ENCODE assay signal across 15 cellular contexts in the genomic region with DNA sequence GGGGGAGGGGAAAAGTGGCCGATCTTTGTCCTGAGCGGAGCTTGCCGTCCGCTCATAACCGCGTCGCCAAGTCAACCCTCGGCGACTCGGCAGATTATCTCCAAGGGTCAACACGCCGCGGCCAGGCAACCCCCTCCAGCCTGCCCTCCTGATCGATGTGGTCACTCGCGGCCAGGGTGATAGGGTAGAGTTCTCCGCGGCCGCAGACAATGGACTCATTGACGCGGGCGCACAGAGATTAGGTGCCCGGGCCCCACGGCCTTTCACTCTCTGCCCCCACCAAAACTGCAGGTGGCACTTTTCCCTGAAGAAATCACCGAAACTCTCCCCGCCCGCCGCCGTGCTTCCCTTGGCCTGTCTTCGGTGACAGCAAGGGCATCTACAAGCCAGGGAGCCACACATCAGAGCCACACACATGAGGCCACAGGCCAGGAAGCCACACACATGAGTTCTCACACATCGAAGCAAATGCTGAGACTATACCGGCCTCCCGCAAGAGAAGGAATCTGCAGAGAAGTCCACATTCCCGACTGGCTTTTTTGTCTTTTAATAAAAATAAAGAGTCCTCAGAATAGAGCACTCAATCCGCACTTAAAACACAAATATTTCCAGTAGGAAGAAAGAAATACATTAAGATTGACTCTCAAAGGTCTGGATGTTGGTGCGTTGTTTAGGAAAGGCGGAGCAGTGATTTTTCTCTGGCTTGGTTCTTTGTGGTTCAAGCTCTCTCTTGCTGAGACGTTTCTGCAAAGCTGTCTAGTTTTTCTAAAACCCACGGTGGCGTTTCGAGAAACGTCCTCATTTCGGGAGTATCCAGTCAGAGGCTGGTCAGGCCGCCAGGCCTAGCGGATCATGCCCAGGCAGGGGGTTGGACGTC. TPM values are rescaled to one million over a fixed set of nuclear protein-coding genes. Genes with fewer than 3 reads are reported as not detected.
A peak's percentile ranks its signal among the peaks of the same experiment; 100 is the strongest.
DNase-seq lines count a peak whose midpoint lies in the region; ATAC-seq, FAIRE-seq and TF ChIP-seq lines count a peak whose summit lies in the region.
"Had no signal": no experiment of that assay in that cellular context is flagged by ENCODE, and none has a peak within 500 bp of the region (broad histone marks: within the 10 kb centered on the region; RNA-seq: fewer than 3 reads in every experiment).

No MANE protein-coding gene starts in this region.

- H2AFZ ChIP-seq in MM.1S (ENCODE audit: low read length): no peak overlapping the region

- peak overlapping the region; percentile 38 for H3K9ac ChIP-seq in endocrine pancreas (ENCODE audit: control insufficient read depth, insufficient read depth, low read length)
- no peak overlapping the region for H3K9ac ChIP-seq in MM.1S (ENCODE audit: low read length)

- H3K4me3 ChIP-seq in endocrine pancreas (ENCODE audit: control insufficient read depth, insufficient read depth, low read length): peak overlapping the region; percentile 28
- H3K4me3 ChIP-seq in right atrium auricular region: no peak overlapping the region
- no peak overlapping the region for H3K4me3 ChIP-seq in MM.1S (ENCODE audit: low read length)

- H3K4me2 ChIP-seq in MM.1S (ENCODE audit: low read depth, low read length): no peak overlapping the region

- H3K27ac Mint-ChIP-seq in neural crest cell (ENCODE audit: unreplicated experiment): no peak overlapping the region

- no peaks in the 10 kb centered on the region for H3K79me2 ChIP-seq in MM.1S (ENCODE audit: low read length)

- H3K9me3 Mint-ChIP-seq in neural crest cell: no peaks in the 10 kb centered on the region

- peaks cover 2% of the 10 kb centered on the region for H3K36me3 Mint-ChIP-seq in neural crest cell (ENCODE audit: low read depth)

- no peaks in the 10 kb centered on the region for H3K27me3 ChIP-seq in endocrine pancreas (ENCODE audit: control insufficient read depth, insufficient read depth, low read length)
- H3K27me3 ChIP-seq in right atrium auricular region: peaks cover 59 to 74% of the 10 kb centered on the region in 2 donors
- peaks cover 25% of the 10 kb centered on the region for H3K27me3 ChIP-seq in MM.1S (replicated peaks; ENCODE audit: insufficient read depth, low read length)

- DNase-seq in GM12892 (ENCODE audit: insufficient read length): peak; percentile 11
- DNase-seq in HuH-7.5 (ENCODE audit: low spot score): peak; percentile 44
- DNase-seq in neural crest cell (ENCODE audit: low read depth, low spot score): no peak
- DNase-seq in right atrium auricular region (ENCODE audit: low spot score): no peak
- DNase-seq in MM.1S: no peak
- DNase-seq: activated CD4-positive, CD25-positive, alpha-beta regulatory T cell treated with anti-CD3 and anti-CD28 coated beads, Interleukin-2, amount 50 U/mL, for 72 hours; activated gamma-delta T cell treated with Interleukin-2 at 50 U/mL for 16 hours; NCI-H2029; trophoblast cell had no signal

- H3K36me3 ChIP-seq in endocrine pancreas (ENCODE audit: control insufficient read depth, insufficient read depth, low read length): peaks cover 17% of the 10 kb centered on the region
- H3K36me3 ChIP-seq in right atrium auricular region: no peaks in the 10 kb centered on the region
- H3K36me3 ChIP-seq in MM.1S (replicated peaks; ENCODE audit: insufficient read depth, low read length): no peaks in the 10 kb centered on the region

- peak overlapping the region; percentile 47 for H3K4me3 Mint-ChIP-seq in neural crest cell

- H3K27me3 Mint-ChIP-seq in neural crest cell (ENCODE audit: low read depth): peaks cover 99% of the 10 kb centered on the region

- H3F3A ChIP-seq in MM.1S (ENCODE audit: insufficient read depth, low read length): no peaks in the 10 kb centered on the region

- H3K9me2 ChIP-seq in MM.1S (replicated peaks; ENCODE audit: insufficient read depth, low read length): no peaks in the 10 kb centered on the region

- no peak for TF ChIP-seq POLR2A in GM12892 (IDR thresholded peaks at IDR 0.05; ENCODE audit: low read depth, low read length)

- TF ChIP-seq CTCF in neural crest cell (conservative IDR thresholded peaks at IDR 0.05) (no peak), right atrium auricular region (IDR thresholded peaks at IDR 0.05) (no peak), MM.1S (IDR thresholded peaks at IDR 0.05; ENCODE audit: low read length) (no peak)

- H3K9me3 ChIP-seq in endocrine pancreas (ENCODE audit: control insufficient read depth, low read length) (no peaks in the 10 kb centered on the region), right atrium auricular region (no peaks in the 10 kb centered on the region), MM.1S (replicated peaks; ENCODE audit: insufficient read depth, low read length) (no peaks in the 10 kb centered on the region)

- peaks cover 21% of the 10 kb centered on the region for H3K4me1 Mint-ChIP-seq in neural crest cell

- H3K27ac ChIP-seq in right atrium auricular region: no peak overlapping the region
- H3K27ac ChIP-seq in MM.1S (ENCODE audit: low read length): no peak overlapping the region
- H3K27ac ChIP-seq: HL-60 had no signal

- no peak for FAIRE-seq in GM12892 (lab: Jason Lieb, UNC)

- no peaks in the 10 kb centered on the region for H4K20me1 ChIP-seq in MM.1S (ENCODE audit: insufficient read depth, low read length)

- no peaks in the 10 kb centered on the region for H3K4me1 ChIP-seq in endocrine pancreas (ENCODE audit: control insufficient read depth, insufficient read depth, low read length)
- peaks cover 0 to 38% of the 10 kb centered on the region in 2 donors for H3K4me1 ChIP-seq in right atrium auricular region
- H3K4me1 ChIP-seq in MM.1S (ENCODE audit: low read length): no peaks in the 10 kb centered on the region

- no peak for ATAC-seq in GM19395 (IDR thresholded peaks at IDR 0.05; ENCODE audit: unreplicated experiment)
- ATAC-seq in HG02763 (IDR thresholded peaks at IDR 0.05; ENCODE audit: unreplicated experiment): no peak

RNA-seq across cellular contexts. Expression of gene PDX1, which starts 1.5 kb away (rescaled TPM):
- 0.17 TPM for polyA plus RNA-seq in GM12892 (2012; ENCODE audit: missing spikeins)
- not detected in 2 replicates for total RNA-seq in neural crest cell
- total RNA-seq in right atrium auricular region: not detected
- total RNA-seq: SK-MEL-5, skeletal muscle tissue had no signal

RNA-seq across cellular contexts. Expression of gene CDX2, which starts 50.8 kb away (rescaled TPM):
- not detected for polyA plus RNA-seq in GM12892 (2012; ENCODE audit: missing spikeins)
- total RNA-seq in neural crest cell (1.3 and 2.4 TPM in 2 replicates), right atrium auricular region (not detected)
- total RNA-seq: skeletal muscle tissue had no signal

Comparison
In these comparisons a context has a peak if more than half of its experiments do, and no peak if none do; other contexts are left out.
1. DNase-seq: peak in GM12892 (single experiment) and HuH-7.5 (single experiment); none in neural crest cell (single experiment), right atrium auricular region (single experiment) and MM.1S (single experiment).